Comparison of ENCODE assay signal across 10 cellular contexts in genomic region chr2:105822186-105822585, GRCh38.
DNase-seq lines count a peak whose midpoint lies in the region; ATAC-seq and TF ChIP-seq lines count a peak whose summit lies in the region.
"Had no signal": no experiment of that assay in that cellular context is flagged by ENCODE, and none has a peak within 500 bp of the region (broad histone marks: within the 10 kb centered on the region; RNA-seq: fewer than 3 reads in every experiment).

No MANE protein-coding gene starts in this region.

- H3K36me3 Mint-ChIP-seq in glutamatergic neuron (ENCODE audit: unreplicated experiment), result no peaks in the 10 kb centered on the region

- no peak overlapping the region for H3K4me3 Mint-ChIP-seq in glutamatergic neuron (ENCODE audit: unreplicated experiment)

- H3K9me3 ChIP-seq in testis, result no peaks in the 10 kb centered on the region

- no peak for TF ChIP-seq POLR2A in testis (IDR thresholded peaks at IDR 0.05)

- peak overlapping the region; percentile 85 for H3K27ac Mint-ChIP-seq in glutamatergic neuron (ENCODE audit: unreplicated experiment)

- DNase-seq in GM10266 (ENCODE audit: extremely low spot score) (peak; percentile 52), GM20000 (ENCODE audit: low spot score) (peak; percentile 70), glutamatergic neuron (peak; percentile 43), cerebellar cortex (ENCODE audit: low spot score) (no peak), Ammon's horn (ENCODE audit: low spot score) (no peak), RKO (ENCODE audit: low spot score) (no peak), testis (no peak)
- DNase-seq: activated CD4-positive, alpha-beta T cell treated with anti-CD3 and anti-CD28 coated beads for 1 hour; KG1 had no signal

- H3K27ac ChIP-seq in testis, result no peak overlapping the region

- TF ChIP-seq CTCF in GM10266 (IDR thresholded peaks at IDR 0.05; ENCODE audit: control insufficient read depth, insufficient read depth, low read depth, missing control alignments), result no peak
- TF ChIP-seq CTCF in GM20000 (IDR thresholded peaks at IDR 0.05; ENCODE audit: extremely low read depth, missing control alignments), result no peak
- TF ChIP-seq CTCF in glutamatergic neuron (IDR thresholded peaks at IDR 0.05; ENCODE audit: partially characterized antibody, unreplicated experiment), result no peak
- TF ChIP-seq CTCF in testis (IDR thresholded peaks at IDR 0.05), result no peak

- H3K27me3 ChIP-seq in testis, result no peaks in the 10 kb centered on the region

- H3K4me1 Mint-ChIP-seq in glutamatergic neuron (ENCODE audit: low read depth, unreplicated experiment), result peaks cover 58% of the 10 kb centered on the region

- peaks cover 3% of the 10 kb centered on the region for H3K27me3 Mint-ChIP-seq in glutamatergic neuron (ENCODE audit: unreplicated experiment)

- H3K4me3 ChIP-seq in testis, result no peak overlapping the region

- peaks cover 20% of the 10 kb centered on the region for H3K4me1 ChIP-seq in testis

- 62 to 65% methylated on average over 7 of the region's 7 CpGs for WGBS in testis, 2 donors

- peak; percentile 83 for ATAC-seq in HG03354 (IDR thresholded peaks at IDR 0.05; ENCODE audit: poor library complexity, severe bottlenecking, unreplicated experiment)

- H3K9me3 Mint-ChIP-seq in glutamatergic neuron (ENCODE audit: unreplicated experiment), result peaks cover 4% of the 10 kb centered on the region

- intact Hi-C loops in testis (cut with DNase I; ENCODE audit: low total_unique reads), result no loop called here

- no peaks in the 10 kb centered on the region for H3K36me3 ChIP-seq in testis (ENCODE audit: low read depth, missing control alignments)

Comparison
In these comparisons a context has a peak if more than half of its experiments do, and no peak if none do; other contexts are left out.
1. DNase-seq: peak in GM10266 (single experiment), GM20000 (single experiment) and glutamatergic neuron (single experiment); none in cerebellar cortex (single experiment), Ammon's horn (single experiment), RKO (single experiment) and testis (single experiment).